Comparison of ENCODE assay signal across 3 cellular contexts in the genomic region with DNA sequence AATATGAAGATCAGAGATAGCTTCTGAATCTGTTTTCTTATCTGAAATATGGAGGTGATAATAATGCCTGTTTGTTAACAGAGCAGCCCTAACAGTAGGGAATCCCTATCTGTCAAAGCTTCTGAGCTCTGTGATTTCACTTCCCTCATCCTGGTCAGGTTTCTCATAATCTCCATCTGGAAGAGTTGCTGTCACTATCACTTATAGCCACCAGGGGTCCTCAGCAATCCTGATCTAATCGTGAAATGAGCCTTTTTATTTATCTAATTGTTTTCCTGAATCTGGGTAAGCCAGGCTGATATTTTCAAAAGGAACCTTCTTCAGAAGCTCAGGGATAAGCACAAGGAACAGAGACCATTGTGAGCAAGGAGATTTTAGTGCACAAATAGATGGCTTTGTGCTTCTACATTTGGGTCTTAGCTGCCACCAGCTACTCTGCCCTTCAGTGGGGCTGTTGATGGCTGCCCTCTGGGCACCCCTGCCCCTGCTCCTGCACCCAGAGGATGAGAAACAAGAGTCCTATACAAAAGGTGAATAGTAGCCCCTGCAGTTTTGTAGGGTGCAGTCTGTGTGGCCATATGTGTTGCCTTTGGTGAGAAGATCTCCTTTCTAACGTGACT.
TF ChIP-seq lines count a peak whose summit lies in the region.

No MANE protein-coding gene starts in this region.

TF ChIP-seq in A549, 52 proteins besides CTCF, POLR2A, EP300 and RAD21 (continued from another document):
- TF ChIP-seq REST (IDR thresholded peaks at IDR 0.05) (no peak), HES2 (IDR thresholded peaks at IDR 0.05) (no peak), USF2 (IDR thresholded peaks at IDR 0.05) (no peak), EHMT2 (IDR thresholded peaks at IDR 0.05; ENCODE audit: low read depth) (no peak), HOXA7 (CRISPR knock-in tag; IDR thresholded peaks at IDR 0.05) (no peak), RFX5 (IDR thresholded peaks at IDR 0.05) (no peak), FOSB (CRISPR knock-in tag; IDR thresholded peaks at IDR 0.05) (no peak)

TF ChIP-seq in HCT116, 20 proteins besides CTCF, POLR2A, EP300 and RAD21:
- TF ChIP-seq, protein P1, sequence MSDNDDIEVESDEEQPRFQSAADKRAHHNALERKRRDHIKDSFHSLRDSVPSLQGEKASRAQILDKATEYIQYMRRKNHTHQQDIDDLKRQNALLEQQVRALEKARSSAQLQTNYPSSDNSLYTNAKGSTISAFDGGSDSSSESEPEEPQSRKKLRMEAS (IDR thresholded peaks at IDR 0.05), result no peak
- no peak for TF ChIP-seq FOSL1 (IDR thresholded peaks at IDR 0.05; ENCODE audit: low read depth)
- TF ChIP-seq POLR2AphosphoS5 (IDR thresholded peaks at IDR 0.05; ENCODE audit: low read depth, low read length), result no peak
- TF ChIP-seq ELF1 (IDR thresholded peaks at IDR 0.05; ENCODE audit: borderline replicate concordance, low read depth), result no peak
- no peak for TF ChIP-seq CEBPB (IDR thresholded peaks at IDR 0.05; ENCODE audit: low read depth)
- no peak for TF ChIP-seq EZH2phosphoT487 (IDR thresholded peaks at IDR 0.05; ENCODE audit: borderline replicate concordance)
- TF ChIP-seq EZH2 (IDR thresholded peaks at IDR 0.05), result no peak
- no peak for TF ChIP-seq SIN3A (IDR thresholded peaks at IDR 0.05; ENCODE audit: low read depth)
- no peak for TF ChIP-seq EGR1 (IDR thresholded peaks at IDR 0.05; ENCODE audit: low read depth)
- TF ChIP-seq, protein P2, sequence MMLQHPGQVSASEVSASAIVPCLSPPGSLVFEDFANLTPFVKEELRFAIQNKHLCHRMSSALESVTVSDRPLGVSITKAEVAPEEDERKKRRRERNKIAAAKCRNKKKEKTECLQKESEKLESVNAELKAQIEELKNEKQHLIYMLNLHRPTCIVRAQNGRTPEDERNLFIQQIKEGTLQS (IDR thresholded peaks at IDR 0.05), result no peak
- no peak for TF ChIP-seq REST (IDR thresholded peaks at IDR 0.05; ENCODE audit: low read depth)
- no peak for TF ChIP-seq ZNF274 (IDR thresholded peaks at IDR 0.05; ENCODE audit: low read depth, low read length)
- TF ChIP-seq SRF (IDR thresholded peaks at IDR 0.05; ENCODE audit: low read depth), result no peak
- TF ChIP-seq, protein P3, sequence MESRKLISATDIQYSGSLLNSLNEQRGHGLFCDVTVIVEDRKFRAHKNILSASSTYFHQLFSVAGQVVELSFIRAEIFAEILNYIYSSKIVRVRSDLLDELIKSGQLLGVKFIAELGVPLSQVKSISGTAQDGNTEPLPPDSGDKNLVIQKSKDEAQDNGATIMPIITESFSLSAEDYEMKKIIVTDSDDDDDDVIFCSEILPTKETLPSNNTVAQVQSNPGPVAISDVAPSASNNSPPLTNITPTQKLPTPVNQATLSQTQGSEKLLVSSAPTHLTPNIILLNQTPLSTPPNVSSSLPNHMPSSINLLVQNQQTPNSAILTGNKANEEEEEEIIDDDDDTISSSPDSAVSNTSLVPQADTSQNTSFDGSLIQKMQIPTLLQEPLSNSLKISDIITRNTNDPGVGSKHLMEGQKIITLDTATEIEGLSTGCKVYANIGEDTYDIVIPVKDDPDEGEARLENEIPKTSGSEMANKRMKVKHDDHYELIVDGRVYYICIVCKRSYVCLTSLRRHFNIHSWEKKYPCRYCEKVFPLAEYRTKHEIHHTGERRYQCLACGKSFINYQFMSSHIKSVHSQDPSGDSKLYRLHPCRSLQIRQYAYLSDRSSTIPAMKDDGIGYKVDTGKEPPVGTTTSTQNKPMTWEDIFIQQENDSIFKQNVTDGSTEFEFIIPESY (IDR thresholded peaks at IDR 0.05; ENCODE audit: extremely low read depth, insufficient replicate concordance, low read length), result no peak
- no peak for TF ChIP-seq JUND (IDR thresholded peaks at IDR 0.05)
- TF ChIP-seq CBX3 (IDR thresholded peaks at IDR 0.05; ENCODE audit: low read depth), result no peak
- no peak for TF ChIP-seq SP1 (IDR thresholded peaks at IDR 0.05; ENCODE audit: low read depth)

TF ChIP-seq in K562, 482 proteins besides CTCF, POLR2A, EP300 and RAD21 (continued from another document):
- TF ChIP-seq ZBTB9 (CRISPR knock-in tag; IDR thresholded peaks at IDR 0.05) (no peak), ZBTB26 (CRISPR knock-in tag; IDR thresholded peaks at IDR 0.05) (no peak), ZNF583 (CRISPR knock-in tag; IDR thresholded peaks at IDR 0.05) (no peak)
- TF ChIP-seq, protein P4, sequence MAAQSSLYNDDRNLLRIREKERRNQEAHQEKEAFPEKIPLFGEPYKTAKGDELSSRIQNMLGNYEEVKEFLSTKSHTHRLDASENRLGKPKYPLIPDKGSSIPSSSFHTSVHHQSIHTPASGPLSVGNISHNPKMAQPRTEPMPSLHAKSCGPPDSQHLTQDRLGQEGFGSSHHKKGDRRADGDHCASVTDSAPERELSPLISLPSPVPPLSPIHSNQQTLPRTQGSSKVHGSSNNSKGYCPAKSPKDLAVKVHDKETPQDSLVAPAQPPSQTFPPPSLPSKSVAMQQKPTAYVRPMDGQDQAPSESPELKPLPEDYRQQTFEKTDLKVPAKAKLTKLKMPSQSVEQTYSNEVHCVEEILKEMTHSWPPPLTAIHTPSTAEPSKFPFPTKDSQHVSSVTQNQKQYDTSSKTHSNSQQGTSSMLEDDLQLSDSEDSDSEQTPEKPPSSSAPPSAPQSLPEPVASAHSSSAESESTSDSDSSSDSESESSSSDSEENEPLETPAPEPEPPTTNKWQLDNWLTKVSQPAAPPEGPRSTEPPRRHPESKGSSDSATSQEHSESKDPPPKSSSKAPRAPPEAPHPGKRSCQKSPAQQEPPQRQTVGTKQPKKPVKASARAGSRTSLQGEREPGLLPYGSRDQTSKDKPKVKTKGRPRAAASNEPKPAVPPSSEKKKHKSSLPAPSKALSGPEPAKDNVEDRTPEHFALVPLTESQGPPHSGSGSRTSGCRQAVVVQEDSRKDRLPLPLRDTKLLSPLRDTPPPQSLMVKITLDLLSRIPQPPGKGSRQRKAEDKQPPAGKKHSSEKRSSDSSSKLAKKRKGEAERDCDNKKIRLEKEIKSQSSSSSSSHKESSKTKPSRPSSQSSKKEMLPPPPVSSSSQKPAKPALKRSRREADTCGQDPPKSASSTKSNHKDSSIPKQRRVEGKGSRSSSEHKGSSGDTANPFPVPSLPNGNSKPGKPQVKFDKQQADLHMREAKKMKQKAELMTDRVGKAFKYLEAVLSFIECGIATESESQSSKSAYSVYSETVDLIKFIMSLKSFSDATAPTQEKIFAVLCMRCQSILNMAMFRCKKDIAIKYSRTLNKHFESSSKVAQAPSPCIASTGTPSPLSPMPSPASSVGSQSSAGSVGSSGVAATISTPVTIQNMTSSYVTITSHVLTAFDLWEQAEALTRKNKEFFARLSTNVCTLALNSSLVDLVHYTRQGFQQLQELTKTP (IDR thresholded peaks at IDR 0.05; ENCODE audit: low read depth in 1 of 2, partially characterized antibody in 2 of 2), result no peak
